16 cellular contexts compared by ENCODE assay signal in the genomic region with DNA sequence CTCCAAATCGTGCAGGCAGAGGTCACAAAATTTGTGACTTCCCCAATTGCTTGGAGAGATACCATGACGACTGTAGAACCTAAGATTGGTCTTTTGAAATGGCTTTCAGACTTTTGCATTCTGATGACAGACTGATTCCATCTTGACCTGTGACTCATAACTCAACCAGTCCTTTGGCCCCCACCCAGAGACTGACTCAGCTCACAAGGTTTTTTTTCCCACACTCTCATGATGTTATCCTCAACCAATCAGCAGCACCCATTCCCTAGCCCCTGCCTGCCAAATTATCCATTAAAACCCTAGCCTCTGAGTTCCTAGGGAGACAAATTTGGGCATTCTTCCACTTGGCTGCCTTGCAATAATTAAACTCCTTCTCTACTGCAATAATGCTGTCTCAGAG.
DNase-seq lines count a peak whose midpoint lies in the region; ATAC-seq, FAIRE-seq and TF ChIP-seq lines count a peak whose summit lies in the region.
"Had no signal": no experiment of that assay in that cellular context is flagged by ENCODE, and none has a peak within 500 bp of the region (broad histone marks: within the 10 kb centered on the region; RNA-seq: fewer than 3 reads in every experiment).

No MANE protein-coding gene starts in this region.

- ATAC-seq in GM18505 (IDR thresholded peaks at IDR 0.05; ENCODE audit: unreplicated experiment) (no peak), GM18498 (IDR thresholded peaks at IDR 0.05; ENCODE audit: unreplicated experiment) (no peak)

- H3K4me1 ChIP-seq in mesodermal cell (ENCODE audit: control insufficient read depth, insufficient read depth, low read length, poor library complexity, severe bottlenecking) = no peaks in the 10 kb centered on the region
- H3K4me1 ChIP-seq: left ventricle myocardium inferior had no signal

- H3K4me3 Mint-ChIP-seq in activated CD4-positive, alpha-beta T cell treated with anti-CD3 and anti-CD28 coated beads, Interleukin-2, amount 10 ng/mL, durations not matched to agents 7 days and 5 days = no peak overlapping the region
- no peak overlapping the region for H3K4me3 Mint-ChIP-seq in endothelial cell (ENCODE audit: unreplicated experiment)
- H3K4me3 Mint-ChIP-seq: activated CD4-positive, alpha-beta T cell treated with anti-CD3 and anti-CD28 coated beads, Interleukin-2, amount 10 ng/mL, durations not matched to agents 24 days and 14 days; activated T-helper 1 cell treated with anti-CD3 and anti-CD28 coated beads, Interleukin-12 subunit alpha, Interleukin-12 subunit beta, Interleukin-2, Interleukin-4 antibody, amounts not matched to agents 30 ng/mL and 10 ng/mL and 1 ng/mL, durations not matched to agents 14 hours and 24 hours and 36 hours; CD4-positive, CD25-positive, alpha-beta regulatory T cell had no signal

- POLR2A ChIA-PET in activated CD4-positive, alpha-beta T cell treated with anti-CD3 and anti-CD28 coated beads, Interleukin-2, amount 10 ng/mL, durations not matched to agents 7 days and 5 days (lab: Charles Lee) = no interaction called here

- peak; percentile 94 for FAIRE-seq in H54 (lab: Jason Lieb, UNC)
- FAIRE-seq: GM19239, small intestine had no signal

- no peaks in the 10 kb centered on the region for H3K4me1 Mint-ChIP-seq in activated CD4-positive, alpha-beta T cell treated with anti-CD3 and anti-CD28 coated beads, Interleukin-2, amount 10 ng/mL, durations not matched to agents 7 days and 5 days
- no peaks in the 10 kb centered on the region for H3K4me1 Mint-ChIP-seq in endothelial cell (ENCODE audit: unreplicated experiment)
- H3K4me1 Mint-ChIP-seq: activated CD4-positive, alpha-beta T cell treated with anti-CD3 and anti-CD28 coated beads, Interleukin-2, amount 10 ng/mL, durations not matched to agents 24 days and 14 days; CD4-positive, CD25-positive, alpha-beta regulatory T cell had no signal

- no peaks in the 10 kb centered on the region for H3K9me3 ChIP-seq in mesodermal cell (ENCODE audit: control insufficient read depth, low read length)

- DNase-seq in H54 (ENCODE audit: insufficient read length, low spot score) (no peak), OCI-M1 (lab: John Stamatoyannopoulos, UW) (peak; percentile 89), cardiac fibroblast (ENCODE audit: low read depth in 2 of 2) (peak; percentile 50 to 93), endothelial cell (ENCODE audit: low spot score) (no peak)
- no peak for DNase-seq in activated CD4-positive, alpha-beta T cell treated with anti-CD3 and anti-CD28 coated beads, Interleukin-2, amount 10 ng/mL, durations not matched to agents 7 days and 5 days
- DNase-seq: activated CD4-positive, alpha-beta T cell treated with anti-CD3 and anti-CD28 coated beads, Interleukin-2, amount 10 ng/mL, durations not matched to agents 24 days and 14 days; CD4-positive, CD25-positive, alpha-beta regulatory T cell; left ventricle myocardium inferior; NCI-H1694 treated with DMSO at 0.1 percent for 48 hours; NCI-H774; small intestine had no signal

- H3K4me3 ChIP-seq in cardiac fibroblast (replicated peaks in 1 of 2; ENCODE audit: low read depth in 2 of 2, low read length in 2 of 2) (no peak overlapping the region), mesodermal cell (ENCODE audit: extremely low read depth, insufficient read depth, low read length, poor library complexity, severe bottlenecking) (no peak overlapping the region)
- H3K4me3 ChIP-seq: left ventricle myocardium inferior had no signal

- peaks cover 5% of the 10 kb centered on the region for H3K9me3 Mint-ChIP-seq in activated CD4-positive, alpha-beta T cell treated with anti-CD3 and anti-CD28 coated beads, Interleukin-2, amount 10 ng/mL, durations not matched to agents 7 days and 5 days
- no peaks in the 10 kb centered on the region for H3K9me3 Mint-ChIP-seq in endothelial cell (ENCODE audit: unreplicated experiment)

- no peak for TF ChIP-seq CTCF in cardiac fibroblast (IDR thresholded peaks at IDR 0.05; ENCODE audit: low read depth, low read length)
- no peak for TF ChIP-seq CTCF in endothelial cell (IDR thresholded peaks at IDR 0.05; ENCODE audit: unreplicated experiment)

- H3K27ac Mint-ChIP-seq in activated CD4-positive, alpha-beta T cell treated with anti-CD3 and anti-CD28 coated beads, Interleukin-2, amount 10 ng/mL, durations not matched to agents 7 days and 5 days = no peak overlapping the region
- H3K27ac Mint-ChIP-seq in endothelial cell (ENCODE audit: unreplicated experiment) = no peak overlapping the region
- H3K27ac Mint-ChIP-seq: activated CD4-positive, alpha-beta T cell treated with anti-CD3 and anti-CD28 coated beads, Interleukin-2, amount 10 ng/mL, durations not matched to agents 24 days and 14 days; activated T-helper 1 cell treated with anti-CD3 and anti-CD28 coated beads, Interleukin-12 subunit alpha, Interleukin-12 subunit beta, Interleukin-2, Interleukin-4 antibody, amounts not matched to agents 30 ng/mL and 10 ng/mL and 1 ng/mL, durations not matched to agents 14 hours and 24 hours and 36 hours; CD4-positive, CD25-positive, alpha-beta regulatory T cell had no signal

- H3K36me3 Mint-ChIP-seq in activated CD4-positive, alpha-beta T cell treated with anti-CD3 and anti-CD28 coated beads, Interleukin-2, amount 10 ng/mL, durations not matched to agents 7 days and 5 days (ENCODE audit: low read depth) = no peaks in the 10 kb centered on the region
- H3K36me3 Mint-ChIP-seq in endothelial cell (ENCODE audit: low read depth, unreplicated experiment) = no peaks in the 10 kb centered on the region
- H3K36me3 Mint-ChIP-seq: CD4-positive, CD25-positive, alpha-beta regulatory T cell had no signal

- TF ChIP-seq POLR2A in H54 (IDR thresholded peaks at IDR 0.05; ENCODE audit: low read depth, low read length) (no peak), GM18505 (IDR thresholded peaks at IDR 0.05; ENCODE audit: borderline replicate concordance, extremely low read depth, insufficient read depth, insufficient read length) (no peak)

- 88 to 94% methylated on average over 1 to 2 of the region's 2 CpGs for WGBS in mesodermal cell (ENCODE audit: insufficient coverage in 2 of 2), 2 experiments

- H3K27ac ChIP-seq in mesodermal cell (ENCODE audit: low read depth, low read length, severe bottlenecking) = peak overlapping the region; percentile 55
- H3K27ac ChIP-seq: left ventricle myocardium inferior had no signal

- CTCF ChIA-PET in activated CD4-positive, alpha-beta T cell treated with anti-CD3 and anti-CD28 coated beads, Interleukin-2, amount 10 ng/mL, durations not matched to agents 7 days and 5 days (lab: Charles Lee) = no interaction called here

- no peaks in the 10 kb centered on the region for H3K27me3 Mint-ChIP-seq in activated CD4-positive, alpha-beta T cell treated with anti-CD3 and anti-CD28 coated beads, Interleukin-2, amount 10 ng/mL, durations not matched to agents 7 days and 5 days
- no peaks in the 10 kb centered on the region for H3K27me3 Mint-ChIP-seq in endothelial cell (ENCODE audit: unreplicated experiment)
- H3K27me3 Mint-ChIP-seq: activated CD4-positive, alpha-beta T cell treated with anti-CD3 and anti-CD28 coated beads, Interleukin-2, amount 10 ng/mL, durations not matched to agents 24 days and 14 days; CD4-positive, CD25-positive, alpha-beta regulatory T cell had no signal

- no peaks in the 10 kb centered on the region for H3K36me3 ChIP-seq in mesodermal cell (ENCODE audit: control insufficient read depth, insufficient read depth, low read length)
- H3K36me3 ChIP-seq: left ventricle myocardium inferior had no signal

Comparison
In these comparisons a context has a peak if more than half of its experiments do, and no peak if none do; other contexts are left out.
1. DNase-seq: peak in OCI-M1 (single experiment) and cardiac fibroblast (2 of 2); none in H54 (single experiment), activated CD4-positive, alpha-beta T cell treated with anti-CD3 and anti-CD28 coated beads, Interleukin-2, amount 10 ng/mL, durations not matched to agents 7 days and 5 days (single experiment) and endothelial cell (single experiment).